8 cellular contexts compared by ENCODE assay signal in genomic region chr2:109614715-109615636, GRCh38. TPM values are rescaled to one million over a fixed set of nuclear protein-coding genes. Genes with fewer than 3 reads are reported as not detected.
DNase-seq lines count a peak whose midpoint lies in the region; ATAC-seq and TF ChIP-seq lines count a peak whose summit lies in the region.

No MANE protein-coding gene starts in this region.

- no peaks in the 10 kb centered on the region for H3K9me2 ChIP-seq in GM23248 (ENCODE audit: insufficient read depth)

- H3F3A ChIP-seq in GM23248 (ENCODE audit: insufficient read depth): peaks cover 51% of the 10 kb centered on the region

- H3K4me1 Mint-ChIP-seq in chondrocyte (ENCODE audit: low read depth): peaks cover 55% of the 10 kb centered on the region

- H3K27me3 Mint-ChIP-seq in chondrocyte (ENCODE audit: low read depth): no peaks in the 10 kb centered on the region

- TF ChIP-seq POLR2A in vagina (IDR thresholded peaks at IDR 0.05): no peak

- H3K27me3 ChIP-seq in ACC112 (ENCODE audit: insufficient read depth, low read length) (no peaks in the 10 kb centered on the region), GM23248 (replicated peaks; ENCODE audit: insufficient read depth) (no peaks in the 10 kb centered on the region), lower lobe of right lung (ENCODE audit: low read depth) (no peaks in the 10 kb centered on the region), vagina (no peaks in the 10 kb centered on the region)

- H3K4me1 ChIP-seq in ACC112 (ENCODE audit: control insufficient read depth, insufficient read depth, low read length, unreplicated experiment) (peaks cover 25% of the 10 kb centered on the region), GM23248 (ENCODE audit: insufficient read depth) (peaks cover 46% of the 10 kb centered on the region), lower lobe of right lung (peaks cover 40% of the 10 kb centered on the region), vagina (peaks cover 54% of the 10 kb centered on the region)

- in situ Hi-C loops in GM23248 (cut with MboI): no loop called here

- H3K27ac ChIP-seq in ACC112 (ENCODE audit: low read depth, low read length): peak overlapping the region; percentile 28; the same call in 1 of the 2 replicates
- peak overlapping the region; percentile 78 for H3K27ac ChIP-seq in GM23248
- peak overlapping the region; percentile 95 for H3K27ac ChIP-seq in lower lobe of right lung
- H3K27ac ChIP-seq in vagina: peak overlapping the region; percentile 97

- H3K9ac ChIP-seq in GM23248: peak overlapping the region; percentile 82

- H2AFZ ChIP-seq in ACC112 (ENCODE audit: low read length, unreplicated experiment) (peak overlapping the region; percentile 55), GM23248 (peak overlapping the region; percentile 41)

- peak overlapping the region; percentile 71 for H3K4me3 Mint-ChIP-seq in chondrocyte (ENCODE audit: unreplicated experiment)

- DNase-seq in GM23248 (peak; percentile 62), chondrocyte (ENCODE audit: low spot score) (peak; percentile 92), lower lobe of right lung (peak; percentile 56), vagina (ENCODE audit: extremely low spot score in 2 of 2) (no peak), D341Med (ENCODE audit: low spot score) (no peak), Ammon's horn (ENCODE audit: low spot score) (no peak)

- no peaks in the 10 kb centered on the region for H3K9me3 Mint-ChIP-seq in chondrocyte (ENCODE audit: low read depth)

- WGBS in GM23248 (ENCODE audit: low coverage in 1 of 2, low lambda C conversion rate in 2 of 2, missing lambda C conversion rate in 2 of 2), 2 experiments: 5 to 8% methylated on average over 44 to 62 of the region's 90 CpGs

- no peaks in the 10 kb centered on the region for H3K36me3 Mint-ChIP-seq in chondrocyte (ENCODE audit: low read depth)

- H3K4me3 ChIP-seq in ACC112 (ENCODE audit: low read depth, low read length) (peak overlapping the region; percentile 96), GM23248 (peak overlapping the region; percentile 92), lower lobe of right lung (peak overlapping the region; percentile 70), vagina (peak overlapping the region; percentile 59 to 69)

- H4K20me1 ChIP-seq in GM23248 (ENCODE audit: insufficient read depth): no peaks in the 10 kb centered on the region; the same call in 1 of the 2 replicates

- H3K36me3 ChIP-seq in ACC112 (ENCODE audit: insufficient read depth, low read length): no peaks in the 10 kb centered on the region
- H3K36me3 ChIP-seq in GM23248 (ENCODE audit: low read depth): peaks cover 7% of the 10 kb centered on the region; the same call in 1 of the 2 replicates
- no peaks in the 10 kb centered on the region for H3K36me3 ChIP-seq in lower lobe of right lung
- no peaks in the 10 kb centered on the region for H3K36me3 ChIP-seq in vagina

- peak; percentile 4 for TF ChIP-seq CTCF in chondrocyte (IDR thresholded peaks at IDR 0.05)
- TF ChIP-seq CTCF in lower lobe of right lung (IDR thresholded peaks at IDR 0.05): no peak
- no peak for TF ChIP-seq CTCF in vagina (IDR thresholded peaks at IDR 0.05)

- H3K79me2 ChIP-seq in ACC112 (ENCODE audit: control insufficient read depth, insufficient read depth, low read length, unreplicated experiment) (peaks cover 54% of the 10 kb centered on the region), GM23248 (ENCODE audit: insufficient read depth) (peaks cover 79% of the 10 kb centered on the region)

- no peak overlapping the region for H3K27ac Mint-ChIP-seq in chondrocyte (ENCODE audit: unreplicated experiment)

- ATAC-seq in lower lobe of right lung (peak in 1 of 2 donors; percentile 0), HG02571 (IDR thresholded peaks at IDR 0.05; ENCODE audit: unreplicated experiment) (no peak)

- H3K4me2 ChIP-seq in GM23248 (ENCODE audit: unreplicated experiment): peak overlapping the region; percentile 96

- no peaks in the 10 kb centered on the region for H3K9me3 ChIP-seq in GM23248 (ENCODE audit: low read depth)
- H3K9me3 ChIP-seq in lower lobe of right lung: no peaks in the 10 kb centered on the region
- H3K9me3 ChIP-seq in vagina: no peaks in the 10 kb centered on the region

- intact Hi-C loops in lower lobe of right lung (cut with DNase I): no loop called here
- intact Hi-C loops in vagina (cut with DNase I): no loop called here

RNA-seq across cellular contexts. Expression of gene SOWAHC, which starts 0.8 kb away (rescaled TPM):
- total RNA-seq in GM23248 (2014; rRNA removed; shearing (Covaris generic)): 43.6 and 46.0 TPM in 2 replicates
- 18.0 and 19.8 TPM in 2 replicates for polyA plus RNA-seq in GM23248 (2016; fragmentation: Nextera tagmentation; extraction: Ambion mirVana)
- 13.2 to 14.7 TPM (median 14.2 TPM) in 3 replicates for total RNA-seq in chondrocyte
- total RNA-seq in lower lobe of right lung: 20.8 TPM
- total RNA-seq in vagina: 25.5 TPM

RNA-seq across cellular contexts. Expression of gene SEPTIN10, which starts 1.2 kb away (rescaled TPM):
- total RNA-seq in GM23248 (2014; rRNA removed; shearing (Covaris generic)): 129 and 152 TPM in 2 replicates
- 142 and 144 TPM in 2 replicates for polyA plus RNA-seq in GM23248 (2016; fragmentation: Nextera tagmentation; extraction: Ambion mirVana)
- total RNA-seq in chondrocyte: 80.9 to 90.9 TPM (median 86.1 TPM) in 3 replicates
- total RNA-seq in lower lobe of right lung: 86.9 TPM
- total RNA-seq in vagina: 107 TPM

Comparison
In these comparisons a context has a peak if more than half of its experiments do, and no peak if none do; other contexts are left out.
1. H3K27ac ChIP-seq: peak in every context shown above with its lines; median percentile 97 in vagina; 95 in lower lobe of right lung; 78 in GM23248; 28 in ACC112.
2. DNase-seq: peak in GM23248 (single experiment), chondrocyte (single experiment) and lower lobe of right lung (single experiment); none in vagina (0 of 2), D341Med (single experiment) and Ammon's horn (single experiment).
3. Peak in every context shown above with its lines, with median percentiles within 50 percentile points of each other: H3K4me3 ChIP-seq.